12 cellular contexts compared by ENCODE assay signal in genomic region chr3:196280689-196281463, GRCh38. TPM values are rescaled to one million over a fixed set of nuclear protein-coding genes. Genes with fewer than 3 reads are reported as not detected.
DNase-seq lines count a peak whose midpoint lies in the region; ATAC-seq, FAIRE-seq and TF ChIP-seq lines count a peak whose summit lies in the region.
"Had no signal": no experiment of that assay in that cellular context is flagged by ENCODE, and none has a peak within 500 bp of the region (broad histone marks: within the 10 kb centered on the region; RNA-seq: fewer than 3 reads in every experiment).

No MANE protein-coding gene starts in this region.

- H3K27me3 ChIP-seq in RWPE2 (ENCODE audit: insufficient read depth, poor library complexity, severe bottlenecking): no peaks in the 10 kb centered on the region

- DNase-seq in GM12865 (ENCODE audit: low read depth) (peak; percentile 80), RWPE2 (ENCODE audit: low spot score) (no peak), myocyte (ENCODE audit: low read depth) (peak; percentile 46), NK-92 (lab: John Stamatoyannopoulos, UW; ENCODE audit: unreplicated experiment) (no peak), frontal cortex (ENCODE audit: low spot score in 2 of 2) (no peak), omental fat pad (ENCODE audit: low spot score) (no peak)
- DNase-seq: DND-41; NCI-H1092 treated with DMSO at 0.1 percent for 48 hours; stimulated activated naive CD4-positive, alpha-beta T cell had no signal

- TF ChIP-seq CTCF in GM12865 (IDR thresholded peaks at IDR 0.05; ENCODE audit: insufficient read depth, low read depth, low read length, missing control alignments) (no peak), RWPE2 (IDR thresholded peaks at IDR 0.05; ENCODE audit: poor library complexity, severe bottlenecking) (no peak), omental fat pad (IDR thresholded peaks at IDR 0.05) (no peak)

- peak; percentile 63 for ATAC-seq in GM21576 (IDR thresholded peaks at IDR 0.05; ENCODE audit: unreplicated experiment)
- no peak for ATAC-seq in RWPE2 (ENCODE audit: low read depth)
- ATAC-seq in GM21786 (IDR thresholded peaks at IDR 0.05; ENCODE audit: unreplicated experiment): no peak
- no peak for ATAC-seq in omental fat pad (ENCODE audit: low FRiP score)

- H3K9me3 ChIP-seq in RWPE2 (ENCODE audit: severe bottlenecking): no peaks in the 10 kb centered on the region

- H3K4me3 ChIP-seq in GM12865 (ENCODE audit: low read depth, low read length): no peak overlapping the region
- no peak overlapping the region for H3K4me3 ChIP-seq in RWPE2 (ENCODE audit: severe bottlenecking)
- H3K4me3 ChIP-seq: skin epidermis had no signal

- H3K27ac ChIP-seq in RWPE2 (ENCODE audit: poor library complexity, severe bottlenecking): peak overlapping the region; percentile 89

- H3K36me3 ChIP-seq in RWPE2 (ENCODE audit: low read depth): 0 out of 2 replicates have a peak, but pooled peaks cover 10% of the 10 kb centered on the region

- no peak for FAIRE-seq in frontal cortex (lab: Jason Lieb, UNC)

- peaks cover 18% of the 10 kb centered on the region for H3K4me1 ChIP-seq in RWPE2 (ENCODE audit: insufficient read depth, poor library complexity, severe bottlenecking)

RNA-seq across cellular contexts. Expression of gene PCYT1A, which starts 6.7 kb away (rescaled TPM):
- total RNA-seq in myocyte (66.2 and 83.6 TPM in 2 replicates), frontal cortex (15.1 TPM), omental fat pad (100 to 1,000 TPM in 1 of 4 donors, 10 to 100 TPM in 3; 68.1 to 120 (median 90.9) TPM)
- 50.5 TPM for polyA plus RNA-seq in myocyte (2012)

RNA-seq across cellular contexts. Expression of gene DYNLT2B, which starts 37.2 kb away (rescaled TPM):
- total RNA-seq in myocyte: 9.1 and 12.0 TPM in 2 replicates
- 20.6 TPM for polyA plus RNA-seq in myocyte (2012)
- total RNA-seq in frontal cortex: 36.7 TPM
- total RNA-seq in omental fat pad: 1 to 10 TPM in 3 of 4 donors, not detected in 1; 3.8 to 6.6 (median 4.6) TPM

RNA-seq across cellular contexts. Expression of gene TM4SF19, which starts 57.3 kb away (rescaled TPM):
- total RNA-seq in myocyte (2.4 and 2.7 TPM in 2 replicates), frontal cortex (not detected), omental fat pad (10 to 100 TPM in 1 of 4 donors, 1 to 10 TPM in 1, not detected in 2; 2.3 to 56.1 TPM)
- polyA plus RNA-seq in myocyte (2012): 0.71 TPM

Comparison
In these comparisons a context has a peak if more than half of its experiments do, and no peak if none do; other contexts are left out.
1. DNase-seq: peak in GM12865 (single experiment) and myocyte (single experiment); none in RWPE2 (single experiment), NK-92 (single experiment), frontal cortex (0 of 2) and omental fat pad (single experiment).